ENCODE assay signal across 15 cellular contexts in the genomic region with DNA sequence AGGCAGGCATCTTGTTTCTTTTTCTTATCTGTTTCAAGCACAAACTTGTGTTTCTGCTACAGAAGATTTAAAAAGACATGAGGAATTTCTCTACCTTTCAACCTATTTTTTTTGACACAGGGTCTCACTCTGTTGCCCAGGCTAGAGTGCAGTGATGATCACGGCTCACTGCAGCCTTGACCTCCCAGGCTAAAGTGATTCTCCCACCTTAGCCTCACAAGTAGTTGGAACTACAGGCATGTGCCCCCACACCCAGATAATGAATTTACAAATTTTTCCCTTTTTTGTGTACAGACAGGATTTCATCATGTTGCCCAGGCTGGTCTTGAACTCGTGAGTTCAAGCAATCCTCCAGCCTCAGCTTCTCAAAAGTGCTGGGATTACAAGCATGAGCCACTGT. TPM values are rescaled to one million over a fixed set of nuclear protein-coding genes. Genes with fewer than 3 reads are reported as not detected.
DNase-seq lines count a peak whose midpoint lies in the region; ATAC-seq, FAIRE-seq and TF ChIP-seq lines count a peak whose summit lies in the region.
"Had no signal": no experiment of that assay in that cellular context is flagged by ENCODE, and none has a peak within 500 bp of the region (broad histone marks: within the 10 kb centered on the region; RNA-seq: fewer than 3 reads in every experiment).

No MANE protein-coding gene starts in this region.

- BruUV-seq in A673 (replicated peaks; lab: Mats Ljungman, UMichigan) (no TSS peak), mammary epithelial cell (replicated peaks; lab: Mats Ljungman, UMichigan) (TSS peak; percentile 90)

- no peaks in the 10 kb centered on the region for H3K36me3 Mint-ChIP-seq in nephron progenitor cell (ENCODE audit: low read depth)

- H3K4me1 ChIP-seq in A673 (ENCODE audit: insufficient read depth, low read length, poor library complexity, severe bottlenecking), result peaks cover 55% of the 10 kb centered on the region
- H3K4me1 ChIP-seq in mammary epithelial cell (ENCODE audit: insufficient read depth, low read length), result peaks cover 21% of the 10 kb centered on the region

- dilution Hi-C loops in mammary epithelial cell (cut with HindIII; ENCODE audit: low sequenced_read_pairs), result no loop called here

- no peaks in the 10 kb centered on the region for H3K9me3 Mint-ChIP-seq in nephron progenitor cell
- H3K9me3 Mint-ChIP-seq: T-cell had no signal

- H2AFZ ChIP-seq in mammary epithelial cell (ENCODE audit: low read depth, low read length), result no peak overlapping the region

- in situ Hi-C loops in mammary epithelial cell (cut with MboI; ENCODE audit: low sequenced_read_pairs in 2 of 2), result no loop called here

- no peak for FAIRE-seq in D721Med (lab: Jason Lieb, UNC)
- FAIRE-seq: urothelium cell line had no signal

- ATAC-seq in HG03432 (IDR thresholded peaks at IDR 0.05; ENCODE audit: unreplicated experiment), result peak; percentile 12
- ATAC-seq in GM19023 (IDR thresholded peaks at IDR 0.05; ENCODE audit: unreplicated experiment), result no peak
- ATAC-seq: T-cell had no signal

- DNase-seq in A673 (ENCODE audit: low spot score), result no peak
- DNase-seq in mammary epithelial cell, result no peak
- DNase-seq in nephron progenitor cell, result no peak
- no peak for DNase-seq in NCI-H510A (lab: John Stamatoyannopoulos, UW)
- no peak for DNase-seq in activated naive CD4-positive, alpha-beta T cell (lab: John Stamatoyannopoulos, UW)
- no peak for DNase-seq in D721Med (ENCODE audit: insufficient read length, low spot score)
- DNase-seq: DMS53; effector CD4-positive, alpha-beta T cell; left colon; NCI-H2171 treated with DMSO at 0.1 percent for 48 hours; stimulated activated CD4-positive, alpha-beta T cell treated with anti-CD3 and anti-CD28 coated beads, Interleukin-12 subunit alpha, Interleukin-12 subunit beta, amount 100 ng/mL, for 4 hours; T-cell had no signal

- peak overlapping the region; percentile 61 for H3K27ac Mint-ChIP-seq in nephron progenitor cell
- H3K27ac Mint-ChIP-seq: T-cell had no signal

- CTCF ChIA-PET in A673 (lab: Charles Lee), result no interaction called here
- CTCF ChIA-PET in mammary epithelial cell (lab: Charles Lee; ENCODE audit: low non-redundant PET), result interaction anchor here (1.1 kb wide), 1 partner anchor 61 kb away, joined by 3 read pairs; no protein-coding TSS in a partner anchor

- peaks cover 30% of the 10 kb centered on the region for H3K4me1 Mint-ChIP-seq in nephron progenitor cell

- H3K27me3 Mint-ChIP-seq in nephron progenitor cell (ENCODE audit: low read depth, poor library complexity), result no peaks in the 10 kb centered on the region
- H3K27me3 Mint-ChIP-seq: T-cell had no signal

- H3K27me3 ChIP-seq in A673 (replicated peaks; ENCODE audit: insufficient read depth, low read depth, low read length, poor library complexity) (no peaks in the 10 kb centered on the region), mammary epithelial cell (ENCODE audit: insufficient read depth, low read length) (no peaks in the 10 kb centered on the region)

- peak overlapping the region; percentile 2 for H3K4me3 ChIP-seq in A673 (ENCODE audit: low read depth, low read length, poor library complexity, severe bottlenecking)
- H3K4me3 ChIP-seq in mammary epithelial cell (replicated peaks in 1 of 3; ENCODE audit: insufficient read depth in 1 of 3, low read depth in 2 of 3, low read length in 3 of 3), result peak overlapping the region in 2 of 3 experiments; percentile 4 to 7

- peaks cover 97% of the 10 kb centered on the region for H3K79me2 ChIP-seq in mammary epithelial cell (ENCODE audit: insufficient read depth, low read length)

- H3K9ac ChIP-seq in mammary epithelial cell (ENCODE audit: insufficient read depth, low read length), result peak overlapping the region; percentile 75

- POLR2A ChIA-PET in A673 (lab: Charles Lee; ENCODE audit: low non-redundant PET), result no interaction called here

- peak overlapping the region; percentile 81 for H3K4me2 ChIP-seq in mammary epithelial cell (ENCODE audit: insufficient read depth, low read depth, low read length)

- intact Hi-C loops in A673 (cut with micrococcal nuclease; ENCODE audit: unreplicated experiment) (no loop called here), mammary epithelial cell (cut with micrococcal nuclease) (loop anchor here (1.0 kb wide), 1 partner anchor 24 kb away; no protein-coding TSS in a partner anchor)

- WGBS in mammary epithelial cell (ENCODE audit: low coverage, missing lambda C conversion rate), result 96% methylated on average over 2 of the region's 2 CpGs

- H3K27ac ChIP-seq in A673 (ENCODE audit: low read depth, low read length, poor library complexity, severe bottlenecking) (peak overlapping the region; percentile 77), mammary epithelial cell (ENCODE audit: insufficient read depth, low read depth, low read length) (peak overlapping the region; percentile 96)

- no peaks in the 10 kb centered on the region for H4K20me1 ChIP-seq in mammary epithelial cell (ENCODE audit: insufficient read depth, low read length)

- TF ChIP-seq CTCF in A673 (conservative IDR thresholded peaks at IDR 0.05; ENCODE audit: low read depth, low read length), result no peak
- no peak for TF ChIP-seq CTCF in mammary epithelial cell (conservative IDR thresholded peaks at IDR 0.05 in 1 of 2, IDR thresholded peaks at IDR 0.05 in 1 of 2; ENCODE audit: extremely low read depth in 1 of 2, insufficient read depth in 1 of 2, low read depth in 1 of 2, low read length in 2 of 2)
- no peak for TF ChIP-seq CTCF in nephron progenitor cell (IDR thresholded peaks at IDR 0.05)
- no peak for TF ChIP-seq CTCF in D721Med (IDR thresholded peaks at IDR 0.05; ENCODE audit: insufficient read depth, missing control alignments)

- H3K4me3 Mint-ChIP-seq in nephron progenitor cell, result no peak overlapping the region
- H3K4me3 Mint-ChIP-seq: T-cell had no signal

- H3K36me3 ChIP-seq in A673 (ENCODE audit: insufficient read depth, low read length, poor library complexity, severe bottlenecking), result no peaks in the 10 kb centered on the region
- peaks cover 6% of the 10 kb centered on the region for H3K36me3 ChIP-seq in mammary epithelial cell (ENCODE audit: insufficient read depth, low read length)

- H3K9me3 ChIP-seq in A673 (ENCODE audit: low read depth, low read length, poor library complexity, severe bottlenecking) (no peaks in the 10 kb centered on the region), mammary epithelial cell (replicated peaks; ENCODE audit: insufficient read depth, low read length) (no peaks in the 10 kb centered on the region)

RNA-seq across cellular contexts. Expression of a gene that starts 25.1 kb away (rescaled TPM):
- 23.6 and 28.0 TPM in 2 replicates for total RNA-seq in A673 (2021)
- 10 to 100 TPM in 1 of 2 donors, 1 to 10 TPM in 1; 8.7 to 17.6 TPM for total RNA-seq in mammary epithelial cell
- 17.4 TPM for polyA plus RNA-seq in mammary epithelial cell
- polyA minus RNA-seq in mammary epithelial cell, result 33.6 TPM
